In the genomic region with DNA sequence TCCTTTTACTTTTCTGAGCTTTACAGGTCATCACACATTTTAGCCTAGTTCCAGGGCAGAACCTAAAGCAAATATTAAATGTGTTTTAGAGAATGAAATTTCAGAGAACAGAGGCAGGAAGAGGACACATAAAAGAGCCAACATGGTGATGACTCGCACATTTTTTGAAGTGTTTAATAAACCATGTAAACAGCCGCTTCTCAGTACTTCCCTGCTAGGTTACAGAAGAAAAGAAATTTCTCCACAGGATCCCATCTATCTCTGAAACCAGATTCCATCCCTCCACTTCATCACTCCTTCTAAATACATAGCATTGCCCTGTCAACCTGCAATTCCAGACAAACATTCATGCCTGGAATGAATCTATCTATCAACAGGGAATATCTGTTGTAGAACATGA, we compare ENCODE assay signal across 21 cellular contexts.
DNase-seq lines count a peak whose midpoint lies in the region; ATAC-seq and TF ChIP-seq lines count a peak whose summit lies in the region.
"Had no signal": no experiment of that assay in that cellular context is flagged by ENCODE, and none has a peak within 500 bp of the region (broad histone marks: within the 10 kb centered on the region; RNA-seq: fewer than 3 reads in every experiment).

No MANE protein-coding gene starts in this region.

- no peak for TF ChIP-seq CTCF in astrocyte of the cerebellum (IDR thresholded peaks at IDR 0.05; ENCODE audit: low read depth, low read length, missing control alignments)

- H3K4me3 ChIP-seq in astrocyte of the cerebellum (ENCODE audit: low read depth, low read length) (no peak overlapping the region), neuronal stem cell (ENCODE audit: low read length in 2 of 2) (no peak overlapping the region)
- H3K4me3 ChIP-seq: GM23338, K562, PC-9 had no signal

- no peak overlapping the region for H3K4ac ChIP-seq in neuronal stem cell (ENCODE audit: low read length)

- WGBS in neuronal stem cell (ENCODE audit: extremely low coverage in 2 of 2, insufficient read length in 2 of 2, insufficient replicate concordance in 1 of 2), 2 donors, result no CpG with 5 or more reads among the region's 2 CpGs

- H2BK12ac ChIP-seq in neuronal stem cell (ENCODE audit: low read length), result no peak overlapping the region

- no peak overlapping the region for H3K14ac ChIP-seq in neuronal stem cell (ENCODE audit: low read length)

- DNase-seq in ELR (ENCODE audit: low read depth), result peak; percentile 23
- DNase-seq in NCI-H2081 treated with DMSO at 0.1 percent for 48 hours (lab: John Stamatoyannopoulos, UW), result peak; percentile 10
- peak; percentile 0 for DNase-seq in astrocyte of the cerebellum (ENCODE audit: low read depth)
- DNase-seq in neuronal stem cell (ENCODE audit: low spot score), result no peak
- no peak for DNase-seq in NCI-H2196 (lab: John Stamatoyannopoulos, UW; ENCODE audit: unreplicated experiment)
- DNase-seq in stimulated activated CD4-positive, alpha-beta T cell treated with anti-CD3 and anti-CD28 coated beads, Interleukin-4, amount 100 ng/mL, for 24 hours, result no peak
- DNase-seq: AML-193, DND-41, GF-D8, HCEC 1CT, NCI-H2029, NCI-H510A treated with DMSO at 0.1 percent for 48 hours, NCI-H82, PC-9, SIG-M5, T-helper 1 cell had no signal

- H2BK15ac ChIP-seq in neuronal stem cell (ENCODE audit: low read length), result no peak overlapping the region

- no peak overlapping the region for H3K9ac ChIP-seq in neuronal stem cell (ENCODE audit: low read depth, low read length, poor library complexity)

- H3K79me1 ChIP-seq in neuronal stem cell (ENCODE audit: low read depth, low read length), result no peaks in the 10 kb centered on the region

- no peak overlapping the region for H2AK5ac ChIP-seq in neuronal stem cell (ENCODE audit: low read depth, low read length)

- no peak overlapping the region for H2BK5ac ChIP-seq in neuronal stem cell (ENCODE audit: low read length)

- no peak overlapping the region for H3K4me2 ChIP-seq in neuronal stem cell (ENCODE audit: insufficient read depth, low read length, poor library complexity, severe bottlenecking)
- H3K4me2 ChIP-seq: GM23338, PC-9 had no signal

- H3K9me3 ChIP-seq in neuronal stem cell (replicated peaks in 1 of 2; ENCODE audit: control insufficient read depth in 2 of 2, insufficient read depth in 1 of 2, low read depth in 1 of 2, low read length in 2 of 2), result no peaks in the 10 kb centered on the region

- H4K91ac ChIP-seq in neuronal stem cell (ENCODE audit: low read depth, low read length, poor library complexity), result no peak overlapping the region

- H3K4me1 ChIP-seq in neuronal stem cell (ENCODE audit: control insufficient read depth in 2 of 2, insufficient read depth in 1 of 2, low read depth in 1 of 2, low read length in 2 of 2), result no peaks in the 10 kb centered on the region

- no peak overlapping the region for H4K8ac ChIP-seq in neuronal stem cell (ENCODE audit: low read depth, low read length)

- H3K27ac ChIP-seq in neuronal stem cell (replicated peaks; ENCODE audit: low read length), result no peak overlapping the region
- H3K27ac ChIP-seq: PC-9, RWPE1 had no signal

- H2BK120ac ChIP-seq in neuronal stem cell (ENCODE audit: low read depth, low read length), result no peak overlapping the region

- H3K23ac ChIP-seq in neuronal stem cell (ENCODE audit: low read depth, low read length, poor library complexity), result no peak overlapping the region

- no peaks in the 10 kb centered on the region for H3K27me3 ChIP-seq in neuronal stem cell (ENCODE audit: control insufficient read depth in 3 of 3, insufficient read depth in 3 of 3, low read depth in 1 of 3, low read length in 3 of 3)

- no peak overlapping the region for H3K18ac ChIP-seq in neuronal stem cell (ENCODE audit: low read length)

- peak overlapping the region; percentile 9 for H2AFZ ChIP-seq in neuronal stem cell (ENCODE audit: low read length)
- H2AFZ ChIP-seq: GM23338, PC-9 had no signal

- no peak for ATAC-seq in GM19351 (IDR thresholded peaks at IDR 0.05; ENCODE audit: unreplicated experiment)
- ATAC-seq: GM23338, K562, SK-N-SH treated with all-trans-retinoic acid at 6 μM for 48 hours had no signal

- in situ Hi-C loops in astrocyte of the cerebellum (cut with HindIII; ENCODE audit: low sequenced_read_pairs), result no loop called here

- no peaks in the 10 kb centered on the region for H3K36me3 ChIP-seq in neuronal stem cell (replicated peaks in 1 of 2; ENCODE audit: control insufficient read depth in 2 of 2, insufficient read depth in 2 of 2, low read length in 2 of 2)

Comparison
In these comparisons a context has a peak if more than half of its experiments do, and no peak if none do; other contexts are left out.
1. DNase-seq: peak in ELR (single experiment), NCI-H2081 treated with DMSO at 0.1 percent for 48 hours (single experiment) and astrocyte of the cerebellum (single experiment); none in neuronal stem cell (single experiment), NCI-H2196 (single experiment) and stimulated activated CD4-positive, alpha-beta T cell treated with anti-CD3 and anti-CD28 coated beads, Interleukin-4, amount 100 ng/mL, for 24 hours (single experiment).